Comparison of ENCODE assay signal across 1 cellular context in genomic region chr22:42805016-42805997, GRCh38.
A peak's percentile ranks its signal among the peaks of the same experiment; 100 is the strongest.
TF ChIP-seq lines count a peak whose summit lies in the region.

No MANE protein-coding gene starts in this region.

TF ChIP-seq in HepG2, 621 proteins besides CTCF, POLR2A, EP300 and RAD21 (continued from another document and continues in another):
- TF ChIP-seq ZNF576 (CRISPR knock-in tag; IDR thresholded peaks at IDR 0.05): no peak
- no peak for TF ChIP-seq GZF1 (CRISPR knock-in tag; IDR thresholded peaks at IDR 0.05)
- TF ChIP-seq ZNF556 (CRISPR knock-in tag; IDR thresholded peaks at IDR 0.05; ENCODE audit: borderline replicate concordance): peak; percentile 23; the same call in 1 of the 2 replicates
- TF ChIP-seq KAT7 (CRISPR knock-in tag; IDR thresholded peaks at IDR 0.05; ENCODE audit: borderline replicate concordance): no peak
- no peak for TF ChIP-seq ZNF468 (CRISPR knock-in tag; IDR thresholded peaks at IDR 0.05)
- TF ChIP-seq ZNF10 (CRISPR knock-in tag; IDR thresholded peaks at IDR 0.05; ENCODE audit: borderline replicate concordance, low read depth): no peak
- TF ChIP-seq, protein P1, sequence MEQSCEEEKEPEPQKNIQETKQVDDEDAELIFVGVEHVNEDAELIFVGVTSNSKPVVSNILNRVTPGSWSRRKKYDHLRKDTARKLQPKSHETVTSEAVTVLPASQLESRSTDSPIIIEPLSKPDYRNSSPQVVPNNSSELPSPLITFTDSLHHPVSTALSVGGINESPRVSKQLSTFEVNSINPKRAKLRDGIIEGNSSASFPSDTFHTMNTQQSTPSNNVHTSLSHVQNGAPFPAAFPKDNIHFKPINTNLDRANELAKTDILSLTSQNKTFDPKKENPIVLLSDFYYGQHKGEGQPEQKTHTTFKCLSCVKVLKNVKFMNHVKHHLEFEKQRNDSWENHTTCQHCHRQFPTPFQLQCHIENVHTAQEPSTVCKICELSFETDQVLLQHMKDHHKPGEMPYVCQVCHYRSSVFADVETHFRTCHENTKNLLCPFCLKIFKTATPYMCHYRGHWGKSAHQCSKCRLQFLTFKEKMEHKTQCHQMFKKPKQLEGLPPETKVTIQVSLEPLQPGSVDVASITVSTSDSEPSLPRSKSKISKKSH (CRISPR knock-in tag; IDR thresholded peaks at IDR 0.05; ENCODE audit: borderline replicate concordance): no peak
- TF ChIP-seq ADNP (CRISPR knock-in tag; IDR thresholded peaks at IDR 0.05): no peak
- TF ChIP-seq RFX5 (IDR thresholded peaks at IDR 0.05; ENCODE audit: low read depth, low read length): 0 out of 2 replicates have a peak, but pooled peaks have one; percentile 34
- TF ChIP-seq ZBTB26 (CRISPR knock-in tag; IDR thresholded peaks at IDR 0.05; ENCODE audit: borderline replicate concordance): no peak
- TF ChIP-seq, protein P2, sequence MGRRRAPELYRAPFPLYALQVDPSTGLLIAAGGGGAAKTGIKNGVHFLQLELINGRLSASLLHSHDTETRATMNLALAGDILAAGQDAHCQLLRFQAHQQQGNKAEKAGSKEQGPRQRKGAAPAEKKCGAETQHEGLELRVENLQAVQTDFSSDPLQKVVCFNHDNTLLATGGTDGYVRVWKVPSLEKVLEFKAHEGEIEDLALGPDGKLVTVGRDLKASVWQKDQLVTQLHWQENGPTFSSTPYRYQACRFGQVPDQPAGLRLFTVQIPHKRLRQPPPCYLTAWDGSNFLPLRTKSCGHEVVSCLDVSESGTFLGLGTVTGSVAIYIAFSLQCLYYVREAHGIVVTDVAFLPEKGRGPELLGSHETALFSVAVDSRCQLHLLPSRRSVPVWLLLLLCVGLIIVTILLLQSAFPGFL (CRISPR knock-in tag; IDR thresholded peaks at IDR 0.05): no peak
- no peak for TF ChIP-seq MATR3 (CRISPR knock-in tag; IDR thresholded peaks at IDR 0.05)
- peak; percentile 85 for TF ChIP-seq MEF2D (CRISPR knock-in tag; IDR thresholded peaks at IDR 0.05)
- TF ChIP-seq GABPB1 (CRISPR knock-in tag; IDR thresholded peaks at IDR 0.05): 0 out of 2 replicates have a peak, but pooled peaks have one; percentile 38
- TF ChIP-seq FOXO1 (CRISPR knock-in tag; IDR thresholded peaks at IDR 0.05): no peak; the same call in 1 of the 2 replicates
- no peak for TF ChIP-seq RBM39 (IDR thresholded peaks at IDR 0.05; ENCODE audit: low read depth, low read length, poor library complexity, severe bottlenecking)
- TF ChIP-seq ZFX (CRISPR knock-in tag; IDR thresholded peaks at IDR 0.05; ENCODE audit: low read depth): peak; percentile 22; the same call in 1 of the 2 replicates
- TF ChIP-seq ZNF282 (IDR thresholded peaks at IDR 0.05; ENCODE audit: partially characterized antibody): no peak
- TF ChIP-seq REST (IDR thresholded peaks at IDR 0.05; ENCODE audit: borderline replicate concordance in 1 of 2, low read depth in 1 of 2, low read length in 2 of 2): no peak
- peak; percentile 37; the same call in 1 of the 2 replicates for TF ChIP-seq ETV5 (CRISPR knock-in tag; IDR thresholded peaks at IDR 0.05; ENCODE audit: borderline replicate concordance)
- TF ChIP-seq ZNF546 (CRISPR knock-in tag; conservative IDR thresholded peaks at IDR 0.05): no peak
- TF ChIP-seq, protein P3, sequence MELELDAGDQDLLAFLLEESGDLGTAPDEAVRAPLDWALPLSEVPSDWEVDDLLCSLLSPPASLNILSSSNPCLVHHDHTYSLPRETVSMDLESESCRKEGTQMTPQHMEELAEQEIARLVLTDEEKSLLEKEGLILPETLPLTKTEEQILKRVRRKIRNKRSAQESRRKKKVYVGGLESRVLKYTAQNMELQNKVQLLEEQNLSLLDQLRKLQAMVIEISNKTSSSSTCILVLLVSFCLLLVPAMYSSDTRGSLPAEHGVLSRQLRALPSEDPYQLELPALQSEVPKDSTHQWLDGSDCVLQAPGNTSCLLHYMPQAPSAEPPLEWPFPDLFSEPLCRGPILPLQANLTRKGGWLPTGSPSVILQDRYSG (CRISPR knock-in tag; IDR thresholded peaks at IDR 0.05): no peak
- TF ChIP-seq ZFP37 (CRISPR knock-in tag; IDR thresholded peaks at IDR 0.05; ENCODE audit: borderline replicate concordance): no peak
- peak; percentile 69 for TF ChIP-seq ASH2L (IDR thresholded peaks at IDR 0.05; ENCODE audit: insufficient read length, low read depth, low read length)
- TF ChIP-seq ZNF275 (CRISPR knock-in tag; IDR thresholded peaks at IDR 0.05; ENCODE audit: borderline replicate concordance): no peak; the same call in 1 of the 2 replicates
- TF ChIP-seq ZNF709 (CRISPR knock-in tag; IDR thresholded peaks at IDR 0.05): no peak
- TF ChIP-seq HOXA5 (CRISPR knock-in tag; IDR thresholded peaks at IDR 0.05): no peak
- TF ChIP-seq ZSCAN5A (CRISPR knock-in tag; IDR thresholded peaks at IDR 0.05; ENCODE audit: borderline replicate concordance): no peak
- no peak for TF ChIP-seq TAF15 (IDR thresholded peaks at IDR 0.05; ENCODE audit: low read depth, low read length, poor library complexity, severe bottlenecking)
- peak; percentile 86 for TF ChIP-seq CREM (IDR thresholded peaks at IDR 0.05)
- no peak for TF ChIP-seq CREM (CRISPR knock-in tag; IDR thresholded peaks at IDR 0.05)
- TF ChIP-seq FOSL2 (CRISPR knock-in tag; IDR thresholded peaks at IDR 0.05): peak; percentile 4; the same call in 1 of the 2 replicates
- no peak for TF ChIP-seq ZSCAN25 (CRISPR knock-in tag; IDR thresholded peaks at IDR 0.05)
- no peak for TF ChIP-seq TCF7L2 (IDR thresholded peaks at IDR 0.05; ENCODE audit: low read depth, low read length)
- no peak for TF ChIP-seq SATB2 (CRISPR knock-in tag; IDR thresholded peaks at IDR 0.05)
- TF ChIP-seq SP4 (CRISPR knock-in tag; IDR thresholded peaks at IDR 0.05): no peak
- TF ChIP-seq, protein P4, sequence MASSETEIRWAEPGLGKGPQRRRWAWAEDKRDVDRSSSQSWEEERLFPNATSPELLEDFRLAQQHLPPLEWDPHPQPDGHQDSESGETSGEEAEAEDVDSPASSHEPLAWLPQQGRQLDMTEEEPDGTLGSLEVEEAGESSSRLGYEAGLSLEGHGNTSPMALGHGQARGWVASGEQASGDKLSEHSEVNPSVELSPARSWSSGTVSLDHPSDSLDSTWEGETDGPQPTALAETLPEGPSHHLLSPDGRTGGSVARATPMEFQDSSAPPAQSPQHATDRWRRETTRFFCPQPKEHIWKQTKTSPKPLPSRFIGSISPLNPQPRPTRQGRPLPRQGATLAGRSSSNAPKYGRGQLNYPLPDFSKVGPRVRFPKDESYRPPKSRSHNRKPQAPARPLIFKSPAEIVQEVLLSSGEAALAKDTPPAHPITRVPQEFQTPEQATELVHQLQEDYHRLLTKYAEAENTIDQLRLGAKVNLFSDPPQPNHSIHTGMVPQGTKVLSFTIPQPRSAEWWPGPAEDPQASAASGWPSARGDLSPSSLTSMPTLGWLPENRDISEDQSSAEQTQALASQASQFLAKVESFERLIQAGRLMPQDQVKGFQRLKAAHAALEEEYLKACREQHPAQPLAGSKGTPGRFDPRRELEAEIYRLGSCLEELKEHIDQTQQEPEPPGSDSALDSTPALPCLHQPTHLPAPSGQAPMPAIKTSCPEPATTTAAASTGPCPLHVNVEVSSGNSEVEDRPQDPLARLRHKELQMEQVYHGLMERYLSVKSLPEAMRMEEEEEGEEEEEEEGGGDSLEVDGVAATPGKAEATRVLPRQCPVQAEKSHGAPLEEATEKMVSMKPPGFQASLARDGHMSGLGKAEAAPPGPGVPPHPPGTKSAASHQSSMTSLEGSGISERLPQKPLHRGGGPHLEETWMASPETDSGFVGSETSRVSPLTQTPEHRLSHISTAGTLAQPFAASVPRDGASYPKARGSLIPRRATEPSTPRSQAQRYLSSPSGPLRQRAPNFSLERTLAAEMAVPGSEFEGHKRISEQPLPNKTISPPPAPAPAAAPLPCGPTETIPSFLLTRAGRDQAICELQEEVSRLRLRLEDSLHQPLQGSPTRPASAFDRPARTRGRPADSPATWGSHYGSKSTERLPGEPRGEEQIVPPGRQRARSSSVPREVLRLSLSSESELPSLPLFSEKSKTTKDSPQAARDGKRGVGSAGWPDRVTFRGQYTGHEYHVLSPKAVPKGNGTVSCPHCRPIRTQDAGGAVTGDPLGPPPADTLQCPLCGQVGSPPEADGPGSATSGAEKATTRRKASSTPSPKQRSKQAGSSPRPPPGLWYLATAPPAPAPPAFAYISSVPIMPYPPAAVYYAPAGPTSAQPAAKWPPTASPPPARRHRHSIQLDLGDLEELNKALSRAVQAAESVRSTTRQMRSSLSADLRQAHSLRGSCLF (CRISPR knock-in tag; IDR thresholded peaks at IDR 0.05; ENCODE audit: borderline replicate concordance): no peak
- no peak for TF ChIP-seq GLMP (CRISPR knock-in tag; IDR thresholded peaks at IDR 0.05; ENCODE audit: borderline replicate concordance)
- TF ChIP-seq ZNF639 (CRISPR knock-in tag; conservative IDR thresholded peaks at IDR 0.05): no peak
- TF ChIP-seq MED13 (CRISPR knock-in tag; IDR thresholded peaks at IDR 0.05): peak; percentile 43; the same call in 1 of the 2 replicates
- TF ChIP-seq KDM5A (IDR thresholded peaks at IDR 0.05; ENCODE audit: borderline replicate concordance, low read length): no peak; the same call in 1 of the 2 replicates
- TF ChIP-seq SOX6 (IDR thresholded peaks at IDR 0.05): no peak
- TF ChIP-seq SOX6 (CRISPR knock-in tag; IDR thresholded peaks at IDR 0.05): peak; percentile 98
